8 cellular contexts compared by ENCODE assay signal in genomic region chr6:127515234-127515793, GRCh38. TPM values are rescaled to one million over a fixed set of nuclear protein-coding genes. Genes with fewer than 3 reads are reported as not detected.
A peak's percentile ranks its signal among the peaks of the same experiment; 100 is the strongest.
DNase-seq lines count a peak whose midpoint lies in the region; ATAC-seq and TF ChIP-seq lines count a peak whose summit lies in the region.

No MANE protein-coding gene starts in this region.

- peak; percentile 31; the same call in 2 of the 3 replicates for ATAC-seq in DND-41 (ENCODE audit: insufficient read depth, low read depth)
- peak; percentile 17 for ATAC-seq in GM21447 (IDR thresholded peaks at IDR 0.05; ENCODE audit: unreplicated experiment)

- no peak overlapping the region for H3K27ac ChIP-seq in DND-41 (ENCODE audit: low read length)
- no peak overlapping the region for H3K27ac ChIP-seq in hepatocyte
- H3K27ac ChIP-seq in rectal smooth muscle tissue (ENCODE audit: low read depth, low read length), result no peak overlapping the region

- H3K36me3 ChIP-seq in DND-41 (ENCODE audit: insufficient read depth, low read length) (no peaks in the 10 kb centered on the region), adipocyte (ENCODE audit: control insufficient read depth, insufficient read depth, low read length, severe bottlenecking) (no peaks in the 10 kb centered on the region), hepatocyte (replicated peaks; ENCODE audit: insufficient read depth, low read depth) (no peaks in the 10 kb centered on the region), rectal smooth muscle tissue (ENCODE audit: control insufficient read depth, insufficient read depth, low read length) (no peaks in the 10 kb centered on the region)

- H3K4me2 ChIP-seq in DND-41 (ENCODE audit: insufficient read depth, low read length) (peak overlapping the region; percentile 88), hepatocyte (peak overlapping the region; percentile 97)

- H3K27me3 ChIP-seq in DND-41 (ENCODE audit: insufficient read depth, low read length, poor library complexity), result peaks cover 10% of the 10 kb centered on the region
- no peaks in the 10 kb centered on the region for H3K27me3 ChIP-seq in adipocyte (replicated peaks; ENCODE audit: control insufficient read depth, insufficient read depth, low read length)
- peaks cover 86% of the 10 kb centered on the region for H3K27me3 ChIP-seq in hepatocyte
- peaks cover 6% of the 10 kb centered on the region for H3K27me3 ChIP-seq in rectal smooth muscle tissue (ENCODE audit: control insufficient read depth, insufficient read depth, low read length)

- no peak for DNase-seq in DND-41
- DNase-seq in NCI-H1105 treated with DMSO at 0.1 percent for 48 hours (lab: John Stamatoyannopoulos, UW), result peak; percentile 73
- peak; percentile 56 for DNase-seq in adipocyte (ENCODE audit: low read depth)
- DNase-seq in hepatocyte (ENCODE audit: low spot score), result peak; percentile 44
- no peak for DNase-seq in NCI-H446 treated with DMSO at 0.1 percent for 48 hours (lab: John Stamatoyannopoulos, UW)
- no peak for DNase-seq in NCI-H2029 (lab: John Stamatoyannopoulos, UW)

- peak overlapping the region; percentile 39; the same call in 1 of the 2 replicates for H2AFZ ChIP-seq in DND-41 (ENCODE audit: low read depth, low read length)
- H2AFZ ChIP-seq in hepatocyte, result peak overlapping the region; percentile 53

- H3K9ac ChIP-seq in DND-41 (ENCODE audit: low read depth, low read length) (peak overlapping the region; percentile 50), adipocyte (ENCODE audit: low read length) (peak overlapping the region; percentile 30), rectal smooth muscle tissue (ENCODE audit: low read length) (no peak overlapping the region)

- H3K9me2 ChIP-seq in hepatocyte (replicated peaks; ENCODE audit: insufficient read depth), result no peaks in the 10 kb centered on the region

- 2% methylated on average over 38 of the region's 38 CpGs for WGBS in hepatocyte (ENCODE audit: low lambda C conversion rate, missing lambda C conversion rate)

- H3K79me2 ChIP-seq in DND-41 (ENCODE audit: insufficient read depth, low read length), result no peaks in the 10 kb centered on the region
- no peaks in the 10 kb centered on the region for H3K79me2 ChIP-seq in hepatocyte

- H3K4me1 ChIP-seq in DND-41 (ENCODE audit: insufficient read depth, low read length) (peaks cover 28% of the 10 kb centered on the region), adipocyte (ENCODE audit: control insufficient read depth, insufficient read depth, low read length) (peaks cover 14% of the 10 kb centered on the region), hepatocyte (ENCODE audit: insufficient read depth) (peaks cover 10% of the 10 kb centered on the region), rectal smooth muscle tissue (ENCODE audit: control insufficient read depth, insufficient read depth, low read length) (peaks cover 3% of the 10 kb centered on the region)

- H3K4me3 ChIP-seq in DND-41 (ENCODE audit: low read depth in 1 of 2, low read length in 2 of 2), result peak overlapping the region; percentile 32 to 62; a peak in 3 of 4 replicates
- peak overlapping the region; percentile 86 for H3K4me3 ChIP-seq in adipocyte (ENCODE audit: low read length)
- peak overlapping the region; percentile 79 for H3K4me3 ChIP-seq in hepatocyte
- H3K4me3 ChIP-seq in rectal smooth muscle tissue (ENCODE audit: low read length), result peak overlapping the region; percentile 66

- H3K9me3 ChIP-seq in DND-41 (ENCODE audit: insufficient read depth, low read length, severe bottlenecking) (no peaks in the 10 kb centered on the region), adipocyte (ENCODE audit: control insufficient read depth, low read length) (no peaks in the 10 kb centered on the region), hepatocyte (ENCODE audit: low read depth) (no peaks in the 10 kb centered on the region)

- H4K20me1 ChIP-seq in DND-41 (ENCODE audit: insufficient read depth, low read length) (peaks cover 5% of the 10 kb centered on the region), hepatocyte (ENCODE audit: insufficient read depth, poor library complexity, severe bottlenecking) (no peaks in the 10 kb centered on the region)

- TF ChIP-seq CTCF in DND-41 (IDR thresholded peaks at IDR 0.05; ENCODE audit: borderline replicate concordance, extremely low read depth, low read length, poor library complexity, severe bottlenecking), result peak; percentile 20
- no peak for TF ChIP-seq CTCF in hepatocyte (IDR thresholded peaks at IDR 0.05; ENCODE audit: poor library complexity)

RNA-seq across cellular contexts. Expression of gene KIAA0408, which starts 56.1 kb away (rescaled TPM):
- 6.4 and 7.4 TPM in 2 replicates for total RNA-seq in hepatocyte
- 1.8 and 2.1 TPM in 2 replicates for polyA plus RNA-seq in hepatocyte

Comparison
In these comparisons a context has a peak if more than half of its experiments do, and no peak if none do; other contexts are left out.
1. DNase-seq: peak in NCI-H1105 treated with DMSO at 0.1 percent for 48 hours (single experiment), adipocyte (single experiment) and hepatocyte (single experiment); none in DND-41 (single experiment), NCI-H446 treated with DMSO at 0.1 percent for 48 hours (single experiment) and NCI-H2029 (single experiment).
2. Peak in every context shown above with its lines, with median percentiles within 50 percentile points of each other: H3K4me3 ChIP-seq.